In the genomic region with DNA sequence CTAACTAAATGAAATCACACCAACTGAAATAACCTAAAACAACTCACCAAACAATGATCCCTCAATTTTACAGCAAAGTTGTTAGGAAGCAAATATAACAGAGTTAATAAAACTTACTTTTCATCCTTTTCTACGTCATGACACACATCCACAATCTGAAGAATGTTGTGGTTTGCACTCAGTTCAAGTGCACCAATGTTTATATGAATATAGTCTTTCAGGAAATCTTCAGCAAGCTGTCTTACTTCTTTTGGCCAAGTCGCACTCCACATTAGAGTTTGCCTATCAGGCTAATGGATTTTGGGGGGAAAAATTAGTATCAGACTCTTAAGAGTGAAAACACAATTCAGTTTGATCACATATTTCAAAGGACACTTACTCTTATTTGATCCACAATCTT, we compare ENCODE assay signal across 8 cellular contexts. TPM values are rescaled to one million over a fixed set of nuclear protein-coding genes. Genes with fewer than 3 reads are reported as not detected.
A peak's percentile ranks its signal among the peaks of the same experiment; 100 is the strongest.
DNase-seq lines count a peak whose midpoint lies in the region; ATAC-seq and TF ChIP-seq lines count a peak whose summit lies in the region.
"Had no signal": no experiment of that assay in that cellular context is flagged by ENCODE, and none has a peak within 500 bp of the region (broad histone marks: within the 10 kb centered on the region; RNA-seq: fewer than 3 reads in every experiment).

No MANE protein-coding gene starts in this region.

- H2AFZ ChIP-seq in neural progenitor cell (replicated peaks), result no peak overlapping the region

- H3K4me1 ChIP-seq in DOHH2 (ENCODE audit: control insufficient read depth, low read length) (peaks cover 73% of the 10 kb centered on the region), neural progenitor cell (peaks cover 19% of the 10 kb centered on the region), body of pancreas (peaks cover 55% of the 10 kb centered on the region)

- DNase-seq in NB4 (ENCODE audit: low read depth) (no peak), endothelial cell (ENCODE audit: low spot score) (no peak), neural progenitor cell (ENCODE audit: low spot score) (no peak), GM10266 (ENCODE audit: extremely low spot score) (no peak), body of pancreas (no peak), NCI-H1417 treated with DMSO at 0.1 percent for 48 hours (lab: John Stamatoyannopoulos, UW) (no peak)
- DNase-seq: NCI-H2081 treated with DMSO at 0.1 percent for 48 hours had no signal

- peaks cover 75% of the 10 kb centered on the region for H3K4me1 Mint-ChIP-seq in endothelial cell (ENCODE audit: unreplicated experiment)
- H3K4me1 Mint-ChIP-seq in neural progenitor cell, result peaks cover 36% of the 10 kb centered on the region

- H3F3A ChIP-seq in DOHH2 (ENCODE audit: control insufficient read depth, insufficient read depth) (peaks cover 76% of the 10 kb centered on the region), neural progenitor cell (ENCODE audit: low read depth) (peaks cover 88% of the 10 kb centered on the region)

- intact Hi-C loops in body of pancreas (cut with DNase I), result no loop called here

- 67 to 76% methylated on average over 2 of the region's 2 CpGs for WGBS in body of pancreas, 2 donors

- peak overlapping the region; percentile 100 for H3K4me3 Mint-ChIP-seq in endothelial cell (ENCODE audit: unreplicated experiment)
- H3K4me3 Mint-ChIP-seq in neural progenitor cell, result peak overlapping the region; percentile 12

- H3K4me3 ChIP-seq in DOHH2 (ENCODE audit: low read length) (no peak overlapping the region; the same call in 1 of the 2 replicates), NB4 (ENCODE audit: low read depth, low read length) (peak overlapping the region; percentile 14), neural progenitor cell (no peak overlapping the region), body of pancreas (no peak overlapping the region)

- TF ChIP-seq CTCF in DOHH2 (IDR thresholded peaks at IDR 0.05; ENCODE audit: low read depth, low read length, poor library complexity, severe bottlenecking) (no peak), NB4 (IDR thresholded peaks at IDR 0.05; ENCODE audit: low read depth, low read length) (no peak), endothelial cell (IDR thresholded peaks at IDR 0.05; ENCODE audit: unreplicated experiment) (no peak), neural progenitor cell (IDR thresholded peaks at IDR 0.05) (no peak), GM10266 (IDR thresholded peaks at IDR 0.05; ENCODE audit: control insufficient read depth, insufficient read depth, low read depth, missing control alignments) (no peak), body of pancreas (IDR thresholded peaks at IDR 0.05) (no peak)

- H3K27me3 Mint-ChIP-seq in endothelial cell (ENCODE audit: unreplicated experiment) (peaks cover 41% of the 10 kb centered on the region), neural progenitor cell (ENCODE audit: insufficient read depth, low read depth) (peaks cover 16% of the 10 kb centered on the region)

- H3K27me3 ChIP-seq in DOHH2 (ENCODE audit: control insufficient read depth, low read length) (no peaks in the 10 kb centered on the region), neural progenitor cell (no peaks in the 10 kb centered on the region), body of pancreas (no peaks in the 10 kb centered on the region)

- H3K36me3 Mint-ChIP-seq in endothelial cell (ENCODE audit: low read depth, unreplicated experiment) (peaks cover 82% of the 10 kb centered on the region), neural progenitor cell (peaks cover 50% of the 10 kb centered on the region)

- H3K9me3 Mint-ChIP-seq in endothelial cell (ENCODE audit: unreplicated experiment) (no peaks in the 10 kb centered on the region), neural progenitor cell (no peaks in the 10 kb centered on the region)

- H3K27ac Mint-ChIP-seq in endothelial cell (ENCODE audit: unreplicated experiment) (peak overlapping the region; percentile 88), neural progenitor cell (no peak overlapping the region)

- TF ChIP-seq POLR2A in NB4 (IDR thresholded peaks at IDR 0.05; ENCODE audit: extremely low read depth, insufficient read length) (no peak), body of pancreas (IDR thresholded peaks at IDR 0.05) (no peak)

- no peak for ATAC-seq in body of pancreas

- H3K4me2 ChIP-seq in DOHH2 (ENCODE audit: low read length) (peak overlapping the region; percentile 64; the same call in 1 of the 2 replicates), neural progenitor cell (no peak overlapping the region)

- no peaks in the 10 kb centered on the region for H3K9me3 ChIP-seq in DOHH2 (ENCODE audit: control insufficient read depth, insufficient read depth, low read length)
- no peaks in the 10 kb centered on the region for H3K9me3 ChIP-seq in neural progenitor cell (ENCODE audit: low read depth)
- no peaks in the 10 kb centered on the region for H3K9me3 ChIP-seq in body of pancreas

- H3K79me2 ChIP-seq in DOHH2 (ENCODE audit: control insufficient read depth, low read length) (peaks cover 79% of the 10 kb centered on the region), neural progenitor cell (ENCODE audit: low read depth) (peaks cover 80% of the 10 kb centered on the region)

- no peaks in the 10 kb centered on the region for H3K9me2 ChIP-seq in DOHH2 (replicated peaks; ENCODE audit: control insufficient read depth, low read length)

- peaks cover 92% of the 10 kb centered on the region for H3K36me3 ChIP-seq in DOHH2 (ENCODE audit: control insufficient read depth, low read length)
- H3K36me3 ChIP-seq in neural progenitor cell, result peaks cover 55% of the 10 kb centered on the region
- H3K36me3 ChIP-seq in body of pancreas (replicated peaks in 1 of 2; ENCODE audit: insufficient read depth in 1 of 2, low read depth in 2 of 2), result peaks cover 23 to 41% of the 10 kb centered on the region in 2 donors

- H3K9ac ChIP-seq in neural progenitor cell, result no peak overlapping the region

- H3K27ac ChIP-seq in DOHH2 (ENCODE audit: low read depth, low read length) (0 out of 2 replicates have a peak overlapping the region, but pooled peaks have one; percentile 1), neural progenitor cell (no peak overlapping the region), body of pancreas (peak overlapping the region in 2 of 4 donors; percentile 12 to 35)

- H4K20me1 ChIP-seq in DOHH2 (ENCODE audit: control insufficient read depth, insufficient read depth, low read depth, low read length) (peaks cover 50% of the 10 kb centered on the region), neural progenitor cell (ENCODE audit: low read depth) (peaks cover 78% of the 10 kb centered on the region)

RNA-seq across cellular contexts. Expression of a gene that starts 3.3 kb away (rescaled TPM):
- total RNA-seq in endothelial cell (ENCODE audit: unreplicated experiment), result 771 TPM
- total RNA-seq in neural progenitor cell (ENCODE audit: low replicate concordance), result 967 and 1,090 TPM in 2 replicates
- total RNA-seq in body of pancreas, result 100 to 1,000 TPM; 487 to 513 TPM

RNA-seq across cellular contexts. Expression of a gene that starts 4.0 kb away (rescaled TPM):
- total RNA-seq in endothelial cell (ENCODE audit: unreplicated experiment) (47.8 TPM), neural progenitor cell (ENCODE audit: low replicate concordance) (75.4 and 76.9 TPM in 2 replicates), body of pancreas (10 to 100 TPM; 18.5 to 39.7 TPM)

RNA-seq across cellular contexts. Expression of a gene that starts 6.0 kb away (rescaled TPM):
- total RNA-seq in endothelial cell (ENCODE audit: unreplicated experiment) (21.3 TPM), neural progenitor cell (ENCODE audit: low replicate concordance) (29.5 and 33.9 TPM in 2 replicates), body of pancreas (10 to 100 TPM in 1 of 2 donors, 1 to 10 TPM in 1; 6.5 to 18.1 TPM)

RNA-seq across cellular contexts. Expression of a gene that starts 53.9 kb away (rescaled TPM):
- total RNA-seq in endothelial cell (ENCODE audit: unreplicated experiment), result 1.6 TPM
- total RNA-seq in neural progenitor cell (ENCODE audit: low replicate concordance), result not detected in 2 replicates
- total RNA-seq in body of pancreas, result 1 to 10 TPM in 1 of 2 donors, not detected in 1; 4.9 TPM
